In genomic region chr12:60191676-60192359, GRCh38 we compare ENCODE assay signal across 21 cellular contexts.
DNase-seq lines count a peak whose midpoint lies in the region; ATAC-seq and TF ChIP-seq lines count a peak whose summit lies in the region.
"Had no signal": no experiment of that assay in that cellular context is flagged by ENCODE, and none has a peak within 500 bp of the region (broad histone marks: within the 10 kb centered on the region; RNA-seq: fewer than 3 reads in every experiment).

No MANE protein-coding gene starts in this region.

- no peaks in the 10 kb centered on the region for H3K79me2 ChIP-seq in mammary epithelial cell (ENCODE audit: insufficient read depth, low read length)

- H3K4me2 ChIP-seq in mammary epithelial cell (ENCODE audit: insufficient read depth, low read depth, low read length): no peak overlapping the region

- H3K9me3 ChIP-seq in mammary epithelial cell (replicated peaks; ENCODE audit: insufficient read depth, low read length): no peaks in the 10 kb centered on the region
- H3K9me3 ChIP-seq: gastrocnemius medialis had no signal

- H3K9me3 Mint-ChIP-seq in MCF 10A (ENCODE audit: unreplicated experiment): no peaks in the 10 kb centered on the region
- H3K9me3 Mint-ChIP-seq: endodermal cell had no signal

- H3K36me3 ChIP-seq in mammary epithelial cell (ENCODE audit: insufficient read depth, low read length): no peaks in the 10 kb centered on the region
- H3K36me3 ChIP-seq: gastrocnemius medialis, WERI-Rb-1 had no signal

- no peaks in the 10 kb centered on the region for H3K36me3 Mint-ChIP-seq in MCF 10A (ENCODE audit: insufficient read depth, unreplicated experiment)

- H4K20me1 ChIP-seq in mammary epithelial cell (ENCODE audit: insufficient read depth, low read length): no peaks in the 10 kb centered on the region

- POLR2A ChIA-PET in MCF 10A (lab: Yijun Ruan, JAX): interaction anchor here (0.6 kb wide), 1 partner anchor 200 kb away, joined by 4 read pairs; no protein-coding TSS in a partner anchor

- H2AFZ ChIP-seq in mammary epithelial cell (ENCODE audit: low read depth, low read length): no peak overlapping the region

- DNase-seq in mammary epithelial cell (peak; percentile 39), MCF 10A (ENCODE audit: unreplicated experiment) (no peak), fibroblast of pulmonary artery (ENCODE audit: low read depth) (peak; percentile 38), cortex of kidney (lab: John Stamatoyannopoulos, UW) (no peak), NCI-H446 (lab: John Stamatoyannopoulos, UW) (no peak), foreskin melanocyte (no peak)
- DNase-seq: activated CD4-positive, alpha-beta T cell treated with anti-CD3 and anti-CD28 coated beads, Interleukin-2, amount 50 U/mL, for 48 hours; amygdala; endodermal cell; gastrocnemius medialis; left cardiac atrium; NCI-H1417; NCI-H774; SIG-M5; stimulated activated CD4-positive, alpha-beta T cell treated with anti-CD3 and anti-CD28 coated beads, Interleukin-1b, Interleukin-23, amount 100 ng/mL, for 48 hours; stimulated activated naive CD8-positive, alpha-beta T cell treated with anti-CD3 and anti-CD28 coated beads, Interleukin-15, Interleukin-2, amounts not matched to agents 100 U/mL and 50 U/mL, for 24 hours; WERI-Rb-1 had no signal

- H3K27ac ChIP-seq in mammary epithelial cell (ENCODE audit: insufficient read depth, low read depth, low read length): no peak overlapping the region
- H3K27ac ChIP-seq: 22Rv1, C4-2B, gastrocnemius medialis, WERI-Rb-1 had no signal

- dilution Hi-C loops in mammary epithelial cell (cut with HindIII; ENCODE audit: low sequenced_read_pairs): no loop called here

- TF ChIP-seq CTCF in mammary epithelial cell (conservative IDR thresholded peaks at IDR 0.05 in 1 of 2, IDR thresholded peaks at IDR 0.05 in 1 of 2; ENCODE audit: extremely low read depth in 1 of 2, insufficient read depth in 1 of 2, low read depth in 1 of 2, low read length in 2 of 2): no peak
- TF ChIP-seq CTCF in MCF 10A (IDR thresholded peaks at IDR 0.05; ENCODE audit: unreplicated experiment): no peak
- TF ChIP-seq CTCF in fibroblast of pulmonary artery (IDR thresholded peaks at IDR 0.05; ENCODE audit: low read length, missing control alignments): no peak

- H3K27me3 ChIP-seq in mammary epithelial cell (ENCODE audit: insufficient read depth, low read length): no peaks in the 10 kb centered on the region
- H3K27me3 ChIP-seq: gastrocnemius medialis had no signal

- in situ Hi-C loops in mammary epithelial cell (cut with MboI; ENCODE audit: low sequenced_read_pairs in 2 of 2): no loop called here

- H3K9ac ChIP-seq in mammary epithelial cell (ENCODE audit: insufficient read depth, low read length): no peak overlapping the region

- H3K4me1 Mint-ChIP-seq in MCF 10A (ENCODE audit: insufficient read depth, unreplicated experiment): peaks cover 6% of the 10 kb centered on the region

- ATAC-seq in SK-N-SH treated with all-trans-retinoic acid at 6 μM for 48 hours (peak; percentile 47; the same call in 2 of the 3 replicates), HG03378 (IDR thresholded peaks at IDR 0.05; ENCODE audit: unreplicated experiment) (no peak)
- ATAC-seq: gastrocnemius medialis; left cardiac atrium; stimulated activated naive CD8-positive, alpha-beta T cell treated with anti-CD3 and anti-CD28 coated beads, Interleukin-15, Interleukin-2, amounts not matched to agents 100 U/mL and 50 U/mL, for 24 hours had no signal

- no peaks in the 10 kb centered on the region for H3K27me3 Mint-ChIP-seq in MCF 10A (ENCODE audit: insufficient read depth, unreplicated experiment)

- no peak overlapping the region for H3K4me3 Mint-ChIP-seq in MCF 10A (ENCODE audit: unreplicated experiment)
- H3K4me3 Mint-ChIP-seq: endodermal cell had no signal

- no TSS peak for BruUV-seq in mammary epithelial cell (replicated peaks; lab: Mats Ljungman, UMichigan)
- BruUV-seq in MCF 10A (replicated peaks; lab: Mats Ljungman, UMichigan): no TSS peak

- no peak overlapping the region for H3K27ac Mint-ChIP-seq in MCF 10A (ENCODE audit: low read depth, unreplicated experiment)
- H3K27ac Mint-ChIP-seq: endodermal cell had no signal

- intact Hi-C loops in mammary epithelial cell (cut with micrococcal nuclease) (no loop called here), MCF 10A (cut with micrococcal nuclease) (no loop called here)

- H3K4me1 ChIP-seq in mammary epithelial cell (ENCODE audit: insufficient read depth, low read length): no peaks in the 10 kb centered on the region
- H3K4me1 ChIP-seq: gastrocnemius medialis had no signal

- H3K4me3 ChIP-seq in mammary epithelial cell (replicated peaks in 1 of 3; ENCODE audit: insufficient read depth in 1 of 3, low read depth in 2 of 3, low read length in 3 of 3) (no peak overlapping the region), fibroblast of pulmonary artery (replicated peaks; ENCODE audit: low read depth, low read length) (no peak overlapping the region)
- H3K4me3 ChIP-seq: gastrocnemius medialis had no signal

- CTCF ChIA-PET in mammary epithelial cell (lab: Charles Lee; ENCODE audit: low non-redundant PET) (no interaction called here), MCF 10A (lab: Yijun Ruan, JAX) (interaction anchor here (0.8 to 1.0 kb wide), 2 partner anchors 9 to 34 kb away, joined by 3 to 4 read pairs; no protein-coding TSS in a partner anchor)

TF ChIP-seq in SK-N-SH treated with all-trans-retinoic acid at 6 μM for 48 hours, 23 proteins besides CTCF, POLR2A, EP300 and RAD21:
- no peak for TF ChIP-seq TOX (CRISPR knock-in tag; IDR thresholded peaks at IDR 0.05; ENCODE audit: borderline replicate concordance)
- no peak for TF ChIP-seq SNAI2 (CRISPR knock-in tag; IDR thresholded peaks at IDR 0.05)
- no peak for TF ChIP-seq ZFP3 (CRISPR knock-in tag; IDR thresholded peaks at IDR 0.05)
- TF ChIP-seq PATZ1 (CRISPR knock-in tag; IDR thresholded peaks at IDR 0.05; ENCODE audit: borderline replicate concordance): no peak
TF ChIP-seq in SK-N-SH treated with all-trans-retinoic acid at 6 μM for 48 hours: peak in this region for 0.

Comparison
In these comparisons a context has a peak if more than half of its experiments do, and no peak if none do; other contexts are left out.
1. DNase-seq: peak in mammary epithelial cell (single experiment) and fibroblast of pulmonary artery (single experiment); none in MCF 10A (single experiment), cortex of kidney (single experiment), NCI-H446 (0 of 2) and foreskin melanocyte (single experiment).